Comparison of ENCODE assay signal across 34 cellular contexts in the genomic region with DNA sequence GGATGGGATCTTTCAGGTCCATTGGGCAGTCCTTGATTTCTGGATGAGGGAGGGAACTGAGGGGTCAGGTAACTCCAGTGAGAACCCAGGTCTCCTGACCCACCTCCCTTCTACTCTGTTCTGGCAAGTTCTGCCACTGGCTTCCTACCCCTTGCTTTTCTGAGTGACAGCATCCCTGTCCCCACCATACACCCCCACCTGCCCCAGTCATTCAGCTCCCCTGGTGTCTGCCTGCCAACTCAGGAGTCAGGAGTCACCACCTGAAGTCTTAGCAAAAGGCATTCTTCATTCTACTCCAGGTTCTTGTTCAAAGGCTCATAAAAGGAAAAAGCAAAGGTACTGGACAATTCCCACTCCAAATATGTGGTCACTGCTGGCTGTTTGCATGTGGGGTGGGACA.
"Had no signal": no experiment of that assay in that cellular context is flagged by ENCODE, and none has a peak within 500 bp of the region (broad histone marks: within the 10 kb centered on the region; RNA-seq: fewer than 3 reads in every experiment).

No MANE protein-coding gene starts in this region.

- H3K4me3 Mint-ChIP-seq: activated CD4-positive, alpha-beta T cell treated with anti-CD3 and anti-CD28 coated beads for 36 hours; activated CD4-positive, alpha-beta T cell treated with anti-CD3 and anti-CD28 coated beads, Interleukin-2, amount 10 ng/mL, durations not matched to agents 7 days and 5 days; activated CD8-positive, alpha-beta T cell treated with anti-CD3 and anti-CD28 coated beads, Interleukin-2, amount 10 ng/mL, durations not matched to agents 7 days and 5 days; activated naive CD4-positive, alpha-beta T cell treated with anti-CD3 and anti-CD28 coated beads for 36 hours; activated T-cell treated with anti-CD3 and anti-CD28 coated beads, Interleukin-2, amount 50 U/mL, for 4 hours; activated T-helper 1 cell treated with anti-CD3 and anti-CD28 coated beads, Interleukin-12 subunit alpha, Interleukin-12 subunit beta, Interleukin-2, Interleukin-4 antibody, amounts not matched to agents 30 ng/mL and 10 ng/mL and 1 ng/mL, durations not matched to agents 14 hours and 24 hours and 36 hours; T-helper 1 cell treated with Interleukin-12 subunit alpha and Interleukin-12 subunit beta and Interleukin-4 antibody, amounts not matched to agents 30 μg/mL and 1 μg/mL, for 36 hours; T-helper 2 cell treated with Interferon-gamma antibody and Interleukin-4, amounts not matched to agents 5 μg/mL and 100 μg/mL, for 36 hours had no signal

- H3K27me3 ChIP-seq: adrenal gland, body of pancreas had no signal

- H3K9ac ChIP-seq: KMS-11, SK-N-SH had no signal

- H3K9me2 ChIP-seq: SK-N-SH had no signal

- H3K4me2 ChIP-seq: KMS-11, SK-N-SH had no signal

- H3K9me3 Mint-ChIP-seq: activated CD4-positive, alpha-beta T cell treated with anti-CD3 and anti-CD28 coated beads, Interleukin-2, amount 10 ng/mL, durations not matched to agents 7 days and 5 days; activated naive CD4-positive, alpha-beta T cell treated with anti-CD3 and anti-CD28 coated beads for 36 hours; activated naive CD4-positive, alpha-beta T cell treated with anti-CD3 and anti-CD28 coated beads, Interleukin-2, amount 50 U/mL, for 72 hours; activated T-cell treated with anti-CD3 and anti-CD28 coated beads, Interleukin-2, amount 50 U/mL, for 4 hours; activated T-helper 1 cell treated with anti-CD3 and anti-CD28 coated beads, Interleukin-12 subunit alpha, Interleukin-12 subunit beta, Interleukin-2, Interleukin-4 antibody, amounts not matched to agents 30 ng/mL and 10 ng/mL and 1 ng/mL, durations not matched to agents 14 hours and 24 hours and 36 hours; T-helper 1 cell treated with Interleukin-12 subunit alpha and Interleukin-12 subunit beta and Interleukin-4 antibody, amounts not matched to agents 30 μg/mL and 1 μg/mL, for 36 hours; T-helper 2 cell treated with Interferon-gamma antibody and Interleukin-4, amounts not matched to agents 5 μg/mL and 100 μg/mL, for 36 hours had no signal

- H3K4me3 ChIP-seq: adrenal gland, body of pancreas, SJSA1 had no signal

- H3K9me3 ChIP-seq: adrenal gland, body of pancreas, SJSA1, SK-N-SH had no signal

- H3K36me3 ChIP-seq: adrenal gland, SJSA1 had no signal

- H3K4me1 ChIP-seq: body of pancreas, SJSA1 had no signal

- H3K36me3 Mint-ChIP-seq: activated naive CD4-positive, alpha-beta T cell treated with anti-CD3 and anti-CD28 coated beads, Interleukin-2, amount 50 U/mL, for 72 hours had no signal

- H3K27ac ChIP-seq: body of pancreas, KMS-11, SJSA1 had no signal

- FAIRE-seq: astrocyte, bronchial epithelial cell, TTC549 had no signal

- H3K27ac Mint-ChIP-seq: activated CD4-positive, alpha-beta T cell treated with anti-CD3 and anti-CD28 coated beads for 36 hours; activated CD4-positive, alpha-beta T cell treated with anti-CD3 and anti-CD28 coated beads, Interleukin-2, amount 10 ng/mL, durations not matched to agents 7 days and 5 days; activated CD8-positive, alpha-beta T cell treated with anti-CD3 and anti-CD28 coated beads, Interleukin-2, amount 10 ng/mL, durations not matched to agents 7 days and 5 days; activated naive CD4-positive, alpha-beta T cell treated with anti-CD3 and anti-CD28 coated beads for 36 hours; activated naive CD4-positive, alpha-beta T cell treated with anti-CD3 and anti-CD28 coated beads, Interleukin-2, amount 50 U/mL, for 72 hours; activated T-helper 1 cell treated with anti-CD3 and anti-CD28 coated beads, Interleukin-12 subunit alpha, Interleukin-12 subunit beta, Interleukin-2, Interleukin-4 antibody, amounts not matched to agents 30 ng/mL and 10 ng/mL and 1 ng/mL, durations not matched to agents 14 hours and 24 hours and 36 hours; T-helper 1 cell treated with Interleukin-12 subunit alpha and Interleukin-12 subunit beta and Interleukin-4 antibody, amounts not matched to agents 30 μg/mL and 1 μg/mL, for 36 hours; T-helper 2 cell treated with Interferon-gamma antibody and Interleukin-4, amounts not matched to agents 5 μg/mL and 100 μg/mL, for 36 hours had no signal

- ATAC-seq: activated CD4-positive, alpha-beta T cell treated with anti-CD3 and anti-CD28 coated beads for 36 hours; activated CD4-positive, CD25-positive, alpha-beta regulatory T cell treated with anti-CD3 and anti-CD28 coated beads, Interleukin-2, amount 50 U/mL, for 24 hours; activated CD8-positive, alpha-beta T cell treated with anti-CD3 and anti-CD28 coated beads, Interleukin-2, amount 10 ng/mL, durations not matched to agents 7 days and 5 days; activated naive CD4-positive, alpha-beta T cell treated with anti-CD3 and anti-CD28 coated beads, Interleukin-2, amount 50 U/mL, for 72 hours; activated T-cell treated with anti-CD3 and anti-CD28 coated beads, Interleukin-2, amount 50 U/mL, for 4 hours; body of pancreas; Panc1 had no signal

- DNase-seq: activated CD4-positive, alpha-beta T cell treated with anti-CD3 and anti-CD28 coated beads for 36 hours; activated CD4-positive, alpha-beta T cell treated with anti-CD3 and anti-CD28 coated beads, Interleukin-2, amount 10 ng/mL, durations not matched to agents 7 days and 5 days; activated CD4-positive, alpha-beta T cell treated with anti-CD3 and anti-CD28 coated beads, Interleukin-2, amount 50 U/mL, for 48 hours; activated CD8-positive, alpha-beta memory T cell treated with anti-CD3 and anti-CD28 coated beads, Interleukin-2, amount 50 U/mL, for 4 hours; activated CD8-positive, alpha-beta T cell treated with anti-CD3 and anti-CD28 coated beads, Interleukin-2, amount 10 ng/mL, durations not matched to agents 7 days and 5 days; activated gamma-delta T cell treated with Interleukin-2 at 50 U/mL for 16 hours; activated naive CD4-positive, alpha-beta T cell treated with anti-CD3 and anti-CD28 coated beads for 36 hours; activated T-cell treated with anti-CD3 and anti-CD28 coated beads for 4 hours; activated T-cell treated with anti-CD3 and anti-CD28 coated beads, Interleukin-2, amount 50 U/mL, for 4 hours; adrenal gland; body of pancreas; central memory CD4-positive, alpha-beta T cell; MM.1S; MV-4-11; NCI-H1092; NCI-H1436 treated with DMSO at 0.1 percent for 48 hours; NCI-H1694 treated with DMSO at 0.1 percent for 48 hours; NCI-H2029; NCI-H2107; NCI-H226; NCI-H446 treated with DMSO at 0.1 percent for 48 hours; SHP77 treated with DMSO at 0.1 percent for 48 hours; SK-N-SH had no signal
